Comparison of ENCODE assay signal across 1 cellular context in genomic region chr6:31178143-31179041, GRCh38.
A peak's percentile ranks its signal among the peaks of the same experiment; 100 is the strongest.
TF ChIP-seq lines count a peak whose summit lies in the region.

No MANE protein-coding gene starts in this region.

TF ChIP-seq in HEK293, 187 proteins besides CTCF, POLR2A, EP300 and RAD21 (continued from another document):
- TF ChIP-seq PRDM10 (tag by site-specific recombination; IDR thresholded peaks at IDR 0.05): 0 out of 2 replicates have a peak, but pooled peaks have one; percentile 16
